ENCODE assay signal across 7 cellular contexts in genomic region chr4:1684756-1685603, GRCh38. TPM values are rescaled to one million over a fixed set of nuclear protein-coding genes. Genes with fewer than 3 reads are reported as not detected.
DNase-seq lines count a peak whose midpoint lies in the region; ATAC-seq and TF ChIP-seq lines count a peak whose summit lies in the region.

No MANE protein-coding gene starts in this region.

- H3K27ac ChIP-seq in RWPE1 (peak overlapping the region; percentile 90), smooth muscle cell (ENCODE audit: low read depth) (no peak overlapping the region), A673 (ENCODE audit: low read depth, low read length, poor library complexity, severe bottlenecking) (no peak overlapping the region)

- no peak overlapping the region for H2AFZ ChIP-seq in smooth muscle cell (ENCODE audit: low read depth)

- H3K9me3 ChIP-seq in smooth muscle cell (replicated peaks; ENCODE audit: low read depth) (no peaks in the 10 kb centered on the region), A673 (ENCODE audit: low read depth, low read length, poor library complexity, severe bottlenecking) (no peaks in the 10 kb centered on the region)

- ATAC-seq in GM21717 (IDR thresholded peaks at IDR 0.05; ENCODE audit: unreplicated experiment) (peak; percentile 9), left cardiac atrium (peak; percentile 6), HG03442 (IDR thresholded peaks at IDR 0.05; ENCODE audit: unreplicated experiment) (no peak)

- WGBS in smooth muscle cell (ENCODE audit: low lambda C conversion rate), result 74% methylated on average over 34 of the region's 40 CpGs

- H3K4me1 ChIP-seq in smooth muscle cell (ENCODE audit: low read depth) (peaks cover 3% of the 10 kb centered on the region), A673 (ENCODE audit: insufficient read depth, low read length, poor library complexity, severe bottlenecking) (no peaks in the 10 kb centered on the region)

- H4K20me1 ChIP-seq in smooth muscle cell (ENCODE audit: low read depth), result no peaks in the 10 kb centered on the region

- H3K4me3 ChIP-seq in smooth muscle cell (peak overlapping the region; percentile 45), A673 (ENCODE audit: low read depth, low read length, poor library complexity, severe bottlenecking) (no peak overlapping the region)

- H3K36me3 ChIP-seq in smooth muscle cell (ENCODE audit: low read depth), result no peaks in the 10 kb centered on the region
- no peaks in the 10 kb centered on the region for H3K36me3 ChIP-seq in A673 (ENCODE audit: insufficient read depth, low read length, poor library complexity, severe bottlenecking)

- intact Hi-C loops in left cardiac atrium (cut with DNase I), result no loop called here
- intact Hi-C loops in A673 (cut with micrococcal nuclease; ENCODE audit: unreplicated experiment), result no loop called here

- H3K9ac ChIP-seq in smooth muscle cell (ENCODE audit: low read depth), result no peak overlapping the region

- DNase-seq in RWPE1 (ENCODE audit: low spot score), result no peak
- DNase-seq in left cardiac atrium, result no peak
- no peak for DNase-seq in smooth muscle cell (lab: John Stamatoyannopoulos, UW; ENCODE audit: unreplicated experiment)
- DNase-seq in A673 (ENCODE audit: low spot score), result no peak
- DNase-seq in GM10248 (ENCODE audit: extremely low spot score), result no peak

- CTCF ChIA-PET in RWPE1 (lab: Yijun Ruan, JAX), result no interaction called here
- CTCF ChIA-PET in A673 (lab: Charles Lee), result interaction anchor here (0.6 kb wide), 1 partner anchor 42 kb away, joined by 3 read pairs; no protein-coding TSS in a partner anchor
- CTCF ChIA-PET in GM10248 (lab: Yijun Ruan, JAX), result interaction anchor here (1.0 kb wide), 1 partner anchor 8 kb away, joined by 4 read pairs; no protein-coding TSS in a partner anchor

- no peak for TF ChIP-seq CTCF in RWPE1 (conservative IDR thresholded peaks at IDR 0.05; ENCODE audit: low read depth)
- no peak for TF ChIP-seq CTCF in smooth muscle cell (IDR thresholded peaks at IDR 0.05; ENCODE audit: borderline replicate concordance, insufficient read depth, poor library complexity, severe bottlenecking)
- no peak for TF ChIP-seq CTCF in A673 (conservative IDR thresholded peaks at IDR 0.05; ENCODE audit: low read depth, low read length)
- TF ChIP-seq CTCF in GM10248 (IDR thresholded peaks at IDR 0.05; ENCODE audit: control extremely low read depth, extremely low read depth, low read depth, missing control alignments), result no peak

- BruUV-seq in A673 (replicated peaks; lab: Mats Ljungman, UMichigan), result no TSS peak

- POLR2A ChIA-PET in RWPE1 (lab: Yijun Ruan, JAX; ENCODE audit: low non-redundant PET), result no interaction called here
- POLR2A ChIA-PET in A673 (lab: Charles Lee; ENCODE audit: low non-redundant PET), result no interaction called here
- POLR2A ChIA-PET in GM10248 (lab: Yijun Ruan, JAX), result no interaction called here

- H3K79me2 ChIP-seq in smooth muscle cell (ENCODE audit: low read depth), result no peaks in the 10 kb centered on the region

- H3K4me2 ChIP-seq in smooth muscle cell, result peak overlapping the region; percentile 72

- H3K27me3 ChIP-seq in smooth muscle cell (ENCODE audit: low read depth), result no peaks in the 10 kb centered on the region
- no peaks in the 10 kb centered on the region for H3K27me3 ChIP-seq in A673 (replicated peaks; ENCODE audit: insufficient read depth, low read depth, low read length, poor library complexity)

- H3F3A ChIP-seq in smooth muscle cell (ENCODE audit: low read depth), result peaks cover 8% of the 10 kb centered on the region

RNA-seq across cellular contexts. Expression of gene FAM53A, which starts 0.9 kb away (rescaled TPM):
- total RNA-seq in left cardiac atrium (1 to 10 TPM; 1.3 to 1.6 TPM), smooth muscle cell (not detected in 2 replicates), A673 (2021) (1.6 and 3.1 TPM in 2 replicates)
- 0.70 and 2.7 TPM in 2 replicates for polyA plus RNA-seq in smooth muscle cell

RNA-seq across cellular contexts. Expression of gene SLBP, which starts 27.1 kb away (rescaled TPM):
- total RNA-seq in left cardiac atrium (10 to 100 TPM; 15.8 to 18.2 TPM), smooth muscle cell (57.1 and 63.9 TPM in 2 replicates), A673 (2021) (85.5 and 89.5 TPM in 2 replicates)
- 55.4 and 57.3 TPM in 2 replicates for polyA plus RNA-seq in smooth muscle cell

RNA-seq across cellular contexts. Expression of gene TMEM129, which starts 36.1 kb away (rescaled TPM):
- 10 to 100 TPM; 34.0 to 48.4 TPM for total RNA-seq in left cardiac atrium
- 29.9 and 30.4 TPM in 2 replicates for total RNA-seq in smooth muscle cell
- 49.0 and 50.5 TPM in 2 replicates for polyA plus RNA-seq in smooth muscle cell
- total RNA-seq in A673 (2021), result 28.8 and 33.4 TPM in 2 replicates

RNA-seq across cellular contexts. Expression of gene TACC3, which starts 36.3 kb away (rescaled TPM):
- total RNA-seq in left cardiac atrium, result 1 to 10 TPM; 6.3 to 9.2 TPM
- 4.0 and 19.4 TPM in 2 replicates for total RNA-seq in smooth muscle cell
- 12.5 and 14.7 TPM in 2 replicates for polyA plus RNA-seq in smooth muscle cell
- 224 and 246 TPM in 2 replicates for total RNA-seq in A673 (2021)
